In the genomic region with DNA sequence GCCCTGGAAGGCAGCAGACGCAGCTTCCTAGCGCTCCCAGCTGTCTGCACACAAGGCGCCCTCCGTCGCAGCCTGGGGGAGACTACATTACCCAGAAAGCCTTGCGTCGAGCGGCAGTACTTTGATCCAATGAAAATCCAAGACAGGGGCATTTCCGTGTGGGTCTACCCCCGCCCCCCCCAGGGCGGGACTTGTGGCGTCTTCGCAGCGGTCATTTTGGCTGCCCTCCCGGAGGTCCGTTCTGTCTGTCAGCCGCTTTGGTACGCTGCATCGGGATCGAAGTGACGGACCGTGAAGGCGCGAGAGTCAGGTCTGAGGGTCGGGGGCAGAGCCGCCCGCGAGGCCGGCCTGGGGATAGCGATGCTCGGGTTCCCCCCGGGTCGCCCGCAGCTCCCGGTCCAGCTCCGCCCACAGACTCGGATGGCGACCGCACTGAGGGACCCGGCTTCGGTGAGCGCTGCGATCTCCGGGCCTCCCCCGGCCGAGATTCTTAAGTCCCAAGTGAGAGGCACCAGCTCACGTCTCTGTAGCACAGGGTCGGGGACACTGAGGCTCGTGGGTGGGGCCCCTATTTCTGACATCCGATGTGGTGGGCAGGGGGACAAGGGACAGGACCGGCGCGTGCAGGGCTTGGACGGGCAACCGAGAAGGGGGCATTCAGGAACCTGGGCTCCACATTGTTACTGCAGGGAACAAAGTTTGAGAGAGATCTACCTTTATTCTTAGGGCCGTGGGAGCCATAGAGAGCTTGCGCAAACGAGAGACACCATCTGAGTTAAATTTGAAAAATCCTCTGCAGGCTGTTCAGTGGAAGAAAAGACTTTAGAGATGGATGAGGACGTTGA, we compare ENCODE assay signal across 8 cellular contexts. TPM values are rescaled to one million over a fixed set of nuclear protein-coding genes. Genes with fewer than 3 reads are reported as not detected.
DNase-seq lines count a peak whose midpoint lies in the region; ATAC-seq and TF ChIP-seq lines count a peak whose summit lies in the region.

ZNF211 (plus strand) TSS at position 182 of the 845 bp plus-strand sequence; CDS start at position 361, 179 bp downstream.

- H3K27ac ChIP-seq in temporal lobe (ENCODE audit: low read depth, low read length), result peak within 1 kb of the TSS; percentile 54

- peaks cover 30% of the 10 kb centered on the region for H3K4me1 Mint-ChIP-seq in activated naive CD4-positive, alpha-beta T cell treated with anti-CD3 and anti-CD28 coated beads, Interleukin-2, amount 50 U/mL, for 24 hours

- H3K9me3 Mint-ChIP-seq in activated naive CD4-positive, alpha-beta T cell treated with anti-CD3 and anti-CD28 coated beads, Interleukin-2, amount 50 U/mL, for 24 hours, result peaks cover 24% of the 10 kb centered on the region

- CTCF ChIA-PET in HEK293T (lab: Yijun Ruan, JAX), result no interaction called here

- POLR2A ChIA-PET in HEK293T (lab: Yijun Ruan, JAX), result interaction anchor here (0.5 to 1.2 kb wide), 6 partner anchors 19 to 369 kb away, joined by 3 to 9 read pairs (median 4); partner anchors contain the start of genes ZNF134, ZNF551 and ZNF606

- H3K4me3 Mint-ChIP-seq in activated naive CD4-positive, alpha-beta T cell treated with anti-CD3 and anti-CD28 coated beads, Interleukin-2, amount 50 U/mL, for 24 hours, result peak within 1 kb of the TSS; percentile 95

- peak within 1 kb of the TSS; percentile 85 for H3K27ac Mint-ChIP-seq in activated naive CD4-positive, alpha-beta T cell treated with anti-CD3 and anti-CD28 coated beads, Interleukin-2, amount 50 U/mL, for 24 hours

- H3K27me3 Mint-ChIP-seq in activated naive CD4-positive, alpha-beta T cell treated with anti-CD3 and anti-CD28 coated beads, Interleukin-2, amount 50 U/mL, for 24 hours, result no peaks in the 10 kb centered on the region

- peak; percentile 99 for ATAC-seq in SK-N-SH treated with all-trans-retinoic acid at 6 μM for 48 hours

- DNase-seq in GM04504 (ENCODE audit: low read depth) (peak; percentile 86), HEK293T (ENCODE audit: extremely low spot score) (peak; percentile 92), MV-4-11 (lab: John Stamatoyannopoulos, UW) (peak; percentile 97), glomerular visceral epithelial cell (ENCODE audit: extremely low spot score) (peak; percentile 93), occipital lobe (lab: John Stamatoyannopoulos, UW) (peak; percentile 88)

- H3K36me3 Mint-ChIP-seq in activated naive CD4-positive, alpha-beta T cell treated with anti-CD3 and anti-CD28 coated beads, Interleukin-2, amount 50 U/mL, for 24 hours, result peaks cover 27% of the 10 kb centered on the region

TF ChIP-seq in HEK293T, 16 proteins besides CTCF, POLR2A, EP300 and RAD21:
- TF ChIP-seq HDGF (IDR thresholded peaks at IDR 0.05; ENCODE audit: borderline replicate concordance) (no peak), L3MBTL2 (conservative IDR thresholded peaks at IDR 0.05) (0 out of 2 replicates have a peak, but pooled peaks have one; percentile 3), CTBP1 (IDR thresholded peaks at IDR 0.05; ENCODE audit: borderline replicate concordance) (no peak), FOXK2 (IDR thresholded peaks at IDR 0.05) (no peak), ELF4 (IDR thresholded peaks at IDR 0.05) (peak; percentile 74), LEF1 (IDR thresholded peaks at IDR 0.05; ENCODE audit: borderline replicate concordance) (no peak), ARNT (IDR thresholded peaks at IDR 0.05) (no peak), SUZ12 (IDR thresholded peaks at IDR 0.05) (no peak)
- TF ChIP-seq, protein P1, sequence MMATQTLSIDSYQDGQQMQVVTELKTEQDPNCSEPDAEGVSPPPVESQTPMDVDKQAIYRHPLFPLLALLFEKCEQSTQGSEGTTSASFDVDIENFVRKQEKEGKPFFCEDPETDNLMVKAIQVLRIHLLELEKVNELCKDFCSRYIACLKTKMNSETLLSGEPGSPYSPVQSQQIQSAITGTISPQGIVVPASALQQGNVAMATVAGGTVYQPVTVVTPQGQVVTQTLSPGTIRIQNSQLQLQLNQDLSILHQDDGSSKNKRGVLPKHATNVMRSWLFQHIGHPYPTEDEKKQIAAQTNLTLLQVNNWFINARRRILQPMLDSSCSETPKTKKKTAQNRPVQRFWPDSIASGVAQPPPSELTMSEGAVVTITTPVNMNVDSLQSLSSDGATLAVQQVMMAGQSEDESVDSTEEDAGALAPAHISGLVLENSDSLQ (IDR thresholded peaks at IDR 0.05), result peak; percentile 98

TF ChIP-seq in SK-N-SH treated with all-trans-retinoic acid at 6 μM for 48 hours, 23 proteins besides CTCF, POLR2A, EP300 and RAD21:
- TF ChIP-seq RARB (CRISPR knock-in tag; IDR thresholded peaks at IDR 0.05) (no peak), GLIS3 (CRISPR knock-in tag; IDR thresholded peaks at IDR 0.05) (no peak), ZFP30 (CRISPR knock-in tag; IDR thresholded peaks at IDR 0.05) (no peak), ZNF70 (CRISPR knock-in tag; IDR thresholded peaks at IDR 0.05) (no peak), CSRNP3 (CRISPR knock-in tag; IDR thresholded peaks at IDR 0.05) (no peak)

RNA-seq across cellular contexts. Expression of gene ZNF211, which starts in this region (rescaled TPM):
- total RNA-seq in occipital lobe (34.9 TPM), temporal lobe (25.3 TPM)

Comparison
In these comparisons a context has a peak if more than half of its experiments do, and no peak if none do; other contexts are left out.
1. Peak in every context shown above with its lines: DNase-seq, ATAC-seq and H3K27ac ChIP-seq.